15 cellular contexts compared by ENCODE assay signal in genomic region chr7:75716992-75717626, GRCh38. TPM values are rescaled to one million over a fixed set of nuclear protein-coding genes. Genes with fewer than 3 reads are reported as not detected.
DNase-seq lines count a peak whose midpoint lies in the region; TF ChIP-seq lines count a peak whose summit lies in the region.
"Had no signal": no experiment of that assay in that cellular context is flagged by ENCODE, and none has a peak within 500 bp of the region (broad histone marks: within the 10 kb centered on the region; RNA-seq: fewer than 3 reads in every experiment).

No MANE protein-coding gene starts in this region.

- H3K9me3 ChIP-seq in esophagus squamous epithelium: no peaks in the 10 kb centered on the region
- H3K9me3 ChIP-seq: heart left ventricle, left lung, upper lobe of left lung had no signal

- 81 to 82% methylated on average over 9 of the region's 9 CpGs for WGBS in esophagus squamous epithelium, 2 donors

- TF ChIP-seq CTCF in esophagus squamous epithelium (IDR thresholded peaks at IDR 0.05): no peak

- H3K4me1 ChIP-seq in esophagus squamous epithelium: peaks cover 0 to 20% (median 8%) of the 10 kb centered on the region in 3 donors

- H3K4me3 ChIP-seq in esophagus squamous epithelium: no peak overlapping the region
- H3K4me3 ChIP-seq: heart left ventricle, left lung, upper lobe of left lung had no signal

- intact Hi-C loops in esophagus squamous epithelium (cut with DNase I): no loop called here

- H3K27me3 ChIP-seq in esophagus squamous epithelium: no peaks in the 10 kb centered on the region
- H3K27me3 ChIP-seq: heart left ventricle, left lung, upper lobe of left lung had no signal

- H3K36me3 ChIP-seq in esophagus squamous epithelium: no peaks in the 10 kb centered on the region
- H3K36me3 ChIP-seq: left lung, upper lobe of left lung had no signal

- H3K27ac ChIP-seq in esophagus squamous epithelium: no peak overlapping the region
- H3K27ac ChIP-seq: heart left ventricle, left lung had no signal

- DNase-seq in A172 (ENCODE audit: low spot score) (peak; percentile 67), HS-27A (ENCODE audit: low read depth) (peak; percentile 86), astrocyte of the hippocampus (ENCODE audit: low read depth, low spot score) (peak; percentile 67), hepatic stellate cell (ENCODE audit: low spot score) (peak; percentile 45), esophagus squamous epithelium (lab: John Stamatoyannopoulos, UW) (no peak), NCI-H526 treated with DMSO at 0.1 percent for 48 hours (lab: John Stamatoyannopoulos, UW) (no peak), NCI-H187 treated with DMSO at 0.1 percent for 48 hours (lab: John Stamatoyannopoulos, UW) (no peak), anterior cingulate cortex (lab: John Stamatoyannopoulos, UW) (no peak)
- DNase-seq: activated CD4-positive, alpha-beta T cell treated with anti-CD3 and anti-CD28 coated beads, Interleukin-2, amount 50 U/mL, for 4 hours; activated gamma-delta T cell treated with Interleukin-2 at 50 U/mL for 16 hours; heart left ventricle; left lung; upper lobe of left lung had no signal

- no peak for TF ChIP-seq POLR2A in esophagus squamous epithelium (IDR thresholded peaks at IDR 0.05)

RNA-seq across cellular contexts. Expression of gene HIP1, which starts 21.6 kb away (rescaled TPM):
- total RNA-seq in A172 (2014; rRNA removed; shearing (Covaris generic)): 25.8 and 29.3 TPM in 2 replicates
- total RNA-seq in esophagus squamous epithelium: 1 to 10 TPM; 3.2 to 9.5 (median 6.4) TPM

RNA-seq across cellular contexts. Expression of gene CCL26, which starts 54.9 kb away (rescaled TPM):
- 1.7 and 6.7 TPM in 2 replicates for total RNA-seq in A172 (2014; rRNA removed; shearing (Covaris generic))
- not detected for total RNA-seq in esophagus squamous epithelium
- total RNA-seq: neural crest cell, OCI-LY7 had no signal

Comparison
In these comparisons a context has a peak if more than half of its experiments do, and no peak if none do; other contexts are left out.
1. DNase-seq: peak in A172 (single experiment), HS-27A (single experiment), astrocyte of the hippocampus (single experiment) and hepatic stellate cell (single experiment); none in esophagus squamous epithelium (single experiment), NCI-H526 treated with DMSO at 0.1 percent for 48 hours (single experiment), NCI-H187 treated with DMSO at 0.1 percent for 48 hours (single experiment) and anterior cingulate cortex (0 of 58).